In the genomic region with DNA sequence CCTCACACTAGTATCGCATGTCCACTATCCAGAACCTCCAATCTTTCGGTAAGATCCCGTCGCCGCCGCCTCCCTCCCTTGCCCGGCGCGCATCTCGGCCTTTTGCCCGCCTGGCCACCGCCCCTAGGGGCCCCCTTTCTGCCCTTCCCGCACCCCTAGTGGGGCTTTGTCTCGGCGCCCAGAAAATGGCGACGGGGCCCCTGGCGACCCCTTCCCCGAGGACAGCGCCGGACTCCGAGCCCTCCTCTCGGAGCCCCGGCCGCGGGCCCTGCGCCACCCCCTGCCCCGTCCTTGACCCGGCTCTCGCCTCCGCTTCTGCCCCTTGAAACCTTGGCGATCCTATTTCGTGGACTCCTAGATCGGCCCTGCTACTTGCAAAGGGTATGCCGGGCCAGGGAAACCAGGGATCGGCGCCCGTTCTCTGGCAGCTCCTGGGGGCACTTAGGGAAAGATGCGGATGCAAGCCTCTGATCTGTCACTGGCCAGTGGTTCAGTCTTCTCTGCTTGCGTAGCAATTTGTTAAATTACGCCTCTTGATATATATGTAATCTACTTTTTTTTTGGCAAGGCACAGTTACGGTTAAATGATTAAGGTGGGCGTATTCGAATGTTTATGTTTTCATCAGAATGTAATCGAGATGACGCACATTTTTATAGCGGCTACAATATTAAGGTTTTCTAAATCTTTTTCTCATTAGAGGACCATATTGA, we compare ENCODE assay signal across 1 cellular context.
TF ChIP-seq lines count a peak whose summit lies in the region.

No MANE protein-coding gene starts in this region.

TF ChIP-seq in K562, 482 proteins besides CTCF, POLR2A, EP300 and RAD21 (continued from another document):
- TF ChIP-seq, protein P1, sequence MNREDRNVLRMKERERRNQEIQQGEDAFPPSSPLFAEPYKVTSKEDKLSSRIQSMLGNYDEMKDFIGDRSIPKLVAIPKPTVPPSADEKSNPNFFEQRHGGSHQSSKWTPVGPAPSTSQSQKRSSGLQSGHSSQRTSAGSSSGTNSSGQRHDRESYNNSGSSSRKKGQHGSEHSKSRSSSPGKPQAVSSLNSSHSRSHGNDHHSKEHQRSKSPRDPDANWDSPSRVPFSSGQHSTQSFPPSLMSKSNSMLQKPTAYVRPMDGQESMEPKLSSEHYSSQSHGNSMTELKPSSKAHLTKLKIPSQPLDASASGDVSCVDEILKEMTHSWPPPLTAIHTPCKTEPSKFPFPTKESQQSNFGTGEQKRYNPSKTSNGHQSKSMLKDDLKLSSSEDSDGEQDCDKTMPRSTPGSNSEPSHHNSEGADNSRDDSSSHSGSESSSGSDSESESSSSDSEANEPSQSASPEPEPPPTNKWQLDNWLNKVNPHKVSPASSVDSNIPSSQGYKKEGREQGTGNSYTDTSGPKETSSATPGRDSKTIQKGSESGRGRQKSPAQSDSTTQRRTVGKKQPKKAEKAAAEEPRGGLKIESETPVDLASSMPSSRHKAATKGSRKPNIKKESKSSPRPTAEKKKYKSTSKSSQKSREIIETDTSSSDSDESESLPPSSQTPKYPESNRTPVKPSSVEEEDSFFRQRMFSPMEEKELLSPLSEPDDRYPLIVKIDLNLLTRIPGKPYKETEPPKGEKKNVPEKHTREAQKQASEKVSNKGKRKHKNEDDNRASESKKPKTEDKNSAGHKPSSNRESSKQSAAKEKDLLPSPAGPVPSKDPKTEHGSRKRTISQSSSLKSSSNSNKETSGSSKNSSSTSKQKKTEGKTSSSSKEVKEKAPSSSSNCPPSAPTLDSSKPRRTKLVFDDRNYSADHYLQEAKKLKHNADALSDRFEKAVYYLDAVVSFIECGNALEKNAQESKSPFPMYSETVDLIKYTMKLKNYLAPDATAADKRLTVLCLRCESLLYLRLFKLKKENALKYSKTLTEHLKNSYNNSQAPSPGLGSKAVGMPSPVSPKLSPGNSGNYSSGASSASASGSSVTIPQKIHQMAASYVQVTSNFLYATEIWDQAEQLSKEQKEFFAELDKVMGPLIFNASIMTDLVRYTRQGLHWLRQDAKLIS (CRISPR knock-in tag; IDR thresholded peaks at IDR 0.05): peak; percentile 62
- TF ChIP-seq ZNF431 (CRISPR knock-in tag; IDR thresholded peaks at IDR 0.05) (peak; percentile 47), RBFOX2 (IDR thresholded peaks at IDR 0.05; ENCODE audit: low read depth, low read length) (peak; percentile 96), ZNF263 (CRISPR knock-in tag; IDR thresholded peaks at IDR 0.05; ENCODE audit: borderline replicate concordance) (0 out of 2 replicates have a peak, but pooled peaks have one; percentile 54)
